In the genomic region with DNA sequence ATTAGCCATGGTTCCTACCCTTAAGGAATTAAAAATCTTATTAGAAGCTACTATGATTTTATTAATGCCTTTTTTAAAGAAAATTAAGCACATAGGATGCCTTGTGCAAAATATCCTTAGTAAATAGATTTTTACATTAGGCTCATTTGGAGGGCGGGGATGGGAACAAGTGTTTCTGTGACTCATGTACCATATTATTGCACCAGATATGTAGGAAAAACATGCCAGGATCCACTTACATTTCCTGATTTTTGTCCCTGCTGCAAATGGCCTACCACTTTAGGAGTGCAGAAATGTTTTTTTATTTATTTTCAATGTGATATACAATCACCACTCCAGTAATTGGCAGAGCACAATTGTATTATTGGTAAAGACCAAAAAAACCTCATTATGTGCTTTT, we compare ENCODE assay signal across 19 cellular contexts.
"Had no signal": no experiment of that assay in that cellular context is flagged by ENCODE, and none has a peak within 500 bp of the region (broad histone marks: within the 10 kb centered on the region; RNA-seq: fewer than 3 reads in every experiment).

No MANE protein-coding gene starts in this region.

- H3K9ac ChIP-seq: SK-N-SH had no signal

- H3K4me2 ChIP-seq: SK-N-SH had no signal

- H3K36me3 ChIP-seq: right atrium auricular region had no signal

- H3K4me1 Mint-ChIP-seq: T-cell had no signal

- H3K4me3 Mint-ChIP-seq: natural killer cell treated with Interleukin-12 subunit alpha and Interleukin-12 subunit beta and Interleukin-15 and Interleukin-18, amount 100 ng/mL, for 72 hours; T-cell had no signal

- ATAC-seq: natural killer cell treated with Interleukin-12 subunit alpha and Interleukin-12 subunit beta and Interleukin-15 and Interleukin-18, amount 100 ng/mL, for 72 hours; T-cell had no signal

- DNase-seq: activated CD4-positive, alpha-beta T cell treated with anti-CD3 and anti-CD28 coated beads, Interleukin-2, amount 50 U/mL, for 4 hours; activated CD4-positive, CD25-positive, alpha-beta regulatory T cell treated with anti-CD3 and anti-CD28 coated beads, Interleukin-2, amount 50 U/mL, for 72 hours; activated effector memory CD4-positive, alpha-beta T cell treated with Interleukin-2 at 50 U/mL for 16 hours; activated naive CD4-positive, alpha-beta T cell treated with anti-CD3 and anti-CD28 coated beads, Interleukin-2, amount 50 U/mL, for 16 hours; activated T-cell treated with anti-CD3 and anti-CD28 coated beads, Interleukin-2, amount 50 U/mL, for 1 hour; central memory CD4-positive, alpha-beta T cell; effector CD8-positive, alpha-beta T cell; nucleus accumbens; posterior cingulate gyrus; SK-N-SH; small intestine; stimulated activated CD4-positive, alpha-beta T cell treated with anti-CD3 and anti-CD28 coated beads, Interleukin-4, amount 100 ng/mL, for 24 hours; stimulated activated naive CD4-positive, alpha-beta T cell; T-cell; T-helper 9 cell; trophoblast cell had no signal

- H3K27me3 ChIP-seq: right atrium auricular region had no signal

- H3K9me3 Mint-ChIP-seq: natural killer cell treated with Interleukin-12 subunit alpha and Interleukin-12 subunit beta and Interleukin-15 and Interleukin-18, amount 100 ng/mL, for 72 hours; T-cell had no signal

- H3K9me3 ChIP-seq: right atrium auricular region, SK-N-SH had no signal

- H3K27me3 Mint-ChIP-seq: natural killer cell treated with Interleukin-12 subunit alpha and Interleukin-12 subunit beta and Interleukin-15 and Interleukin-18, amount 100 ng/mL, for 72 hours; T-cell had no signal

- H3K4me3 ChIP-seq: coronary artery, right atrium auricular region had no signal

- H3K27ac Mint-ChIP-seq: natural killer cell treated with Interleukin-12 subunit alpha and Interleukin-12 subunit beta and Interleukin-15 and Interleukin-18, amount 100 ng/mL, for 72 hours; T-cell had no signal
